Comparison of ENCODE assay signal across 24 cellular contexts in the genomic region with DNA sequence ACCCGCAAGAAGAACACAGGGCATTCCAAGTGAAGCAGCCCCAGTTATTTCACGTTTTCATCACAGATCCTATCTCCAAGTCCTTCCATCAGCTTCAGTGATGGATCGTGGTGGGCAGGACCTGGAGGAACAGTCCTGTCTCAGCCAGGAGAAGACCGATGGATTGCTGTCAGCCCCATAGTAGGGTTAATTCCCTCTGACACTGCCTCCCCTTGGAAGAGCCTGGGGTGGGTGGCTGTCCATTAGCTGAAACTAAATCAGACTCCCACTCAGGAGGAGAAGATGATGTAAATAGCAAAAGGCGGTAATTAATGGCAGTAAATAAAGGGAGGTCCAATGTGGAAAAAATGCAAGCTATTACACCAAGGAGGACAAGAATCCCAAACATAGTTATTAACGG.
A peak's percentile ranks its signal among the peaks of the same experiment; 100 is the strongest.
DNase-seq lines count a peak whose midpoint lies in the region; ATAC-seq and TF ChIP-seq lines count a peak whose summit lies in the region.
"Had no signal": no experiment of that assay in that cellular context is flagged by ENCODE, and none has a peak within 500 bp of the region (broad histone marks: within the 10 kb centered on the region; RNA-seq: fewer than 3 reads in every experiment).

No MANE protein-coding gene starts in this region.

- in situ Hi-C loops in IMR-90 (cut with MboI; ENCODE audit: low sequenced_read_pairs), result no loop called here
- in situ Hi-C loops in transverse colon (cut with MboI; ENCODE audit: low pct_ligation_motif_present in 1 of 4, low pct_unique_long_range_greater_than_20kb in 1 of 4, low sequenced_read_pairs in 3 of 4), result no loop called here

- peaks cover 9% of the 10 kb centered on the region for H3K9me1 ChIP-seq in IMR-90 (ENCODE audit: insufficient read depth, low read length)

- peak overlapping the region; percentile 96 for H4K5ac ChIP-seq in IMR-90 (ENCODE audit: low read depth, low read length)

- H3K9ac ChIP-seq in IMR-90 (ENCODE audit: low read depth, low read length) (no peak overlapping the region), fibroblast of lung (ENCODE audit: insufficient read depth, low read length) (peak overlapping the region; percentile 16)
- H3K9ac ChIP-seq: BLaER1 treated with 17β-estradiol and CSF1 and Interleukin-3, amounts not matched to agents 10 nM and 100 nM had no signal

- no peaks in the 10 kb centered on the region for H3K79me2 ChIP-seq in fibroblast of lung (ENCODE audit: control insufficient read depth, insufficient read depth, low read length)

- no peaks in the 10 kb centered on the region for H3K9me3 Mint-ChIP-seq in nephron
- H3K9me3 Mint-ChIP-seq in activated naive CD4-positive, alpha-beta T cell treated with anti-CD3 and anti-CD28 coated beads, Interleukin-2, amount 50 U/mL, for 72 hours, result no peaks in the 10 kb centered on the region
- H3K9me3 Mint-ChIP-seq: activated CD4-positive, alpha-beta T cell treated with anti-CD3 and anti-CD28 coated beads, Interleukin-2, amount 10 ng/mL, durations not matched to agents 7 days and 5 days; activated T-cell treated with anti-CD3 and anti-CD28 coated beads, Interleukin-2, amount 50 U/mL, for 4 hours; effector memory CD8-positive, alpha-beta T cell; natural killer cell treated with Interleukin-12 subunit alpha and Interleukin-12 subunit beta and Interleukin-15 and Interleukin-18, amount 100 ng/mL, for 72 hours; stimulated activated naive B cell treated with anti-CD40 and anti-IgM and Interleukin-4, amounts not matched to agents 10 μg/mL and 1 μg/mL and 100 μg/mL, for 72 hours; WTC11 had no signal

- ATAC-seq in IMR-90 (ENCODE audit: low read depth), result no peak
- no peak for ATAC-seq in activated naive CD4-positive, alpha-beta T cell treated with anti-CD3 and anti-CD28 coated beads, Interleukin-2, amount 50 U/mL, for 72 hours
- ATAC-seq: activated T-cell treated with anti-CD3 and anti-CD28 coated beads, Interleukin-2, amount 50 U/mL, for 4 hours; effector memory CD8-positive, alpha-beta T cell; stimulated activated naive B cell treated with anti-CD40 and anti-IgM and Interleukin-4, amounts not matched to agents 10 μg/mL and 1 μg/mL and 100 μg/mL, for 72 hours; WTC11 had no signal

- peak overlapping the region; percentile 24; the same call in 1 of the 2 replicates for H2BK120ac ChIP-seq in IMR-90 (ENCODE audit: low read depth, low read length)

- H2BK15ac ChIP-seq in IMR-90 (ENCODE audit: low read depth, low read length), result 0 out of 3 replicates have a peak overlapping the region, but pooled peaks have one; percentile 27

- no peaks in the 10 kb centered on the region for H3K36me3 Mint-ChIP-seq in nephron (ENCODE audit: low read depth)
- peaks cover 0 to 5% of the 10 kb centered on the region in 2 donors for H3K36me3 Mint-ChIP-seq in activated naive CD4-positive, alpha-beta T cell treated with anti-CD3 and anti-CD28 coated beads, Interleukin-2, amount 50 U/mL, for 72 hours
- H3K36me3 Mint-ChIP-seq: natural killer cell treated with Interleukin-12 subunit alpha and Interleukin-12 subunit beta and Interleukin-15 and Interleukin-18, amount 100 ng/mL, for 72 hours; stimulated activated naive B cell treated with anti-CD40 and anti-IgM and Interleukin-4, amounts not matched to agents 10 μg/mL and 1 μg/mL and 100 μg/mL, for 72 hours; WTC11 had no signal

- no peaks in the 10 kb centered on the region; a peak in 1 of 4 replicates for H3K79me1 ChIP-seq in IMR-90 (ENCODE audit: low read depth in 1 of 2, low read length in 2 of 2)

- TF ChIP-seq POLR2A in IMR-90 (IDR thresholded peaks at IDR 0.05; ENCODE audit: low read depth, low read length), result no peak
- no peak for TF ChIP-seq POLR2A in transverse colon (IDR thresholded peaks at IDR 0.05)
- TF ChIP-seq POLR2A in spleen (IDR thresholded peaks at IDR 0.05), result no peak

- H3K27ac Mint-ChIP-seq in nephron, result peak overlapping the region; percentile 80 to 90 (median 86)
- no peak overlapping the region for H3K27ac Mint-ChIP-seq in activated naive CD4-positive, alpha-beta T cell treated with anti-CD3 and anti-CD28 coated beads, Interleukin-2, amount 50 U/mL, for 72 hours
- H3K27ac Mint-ChIP-seq: activated CD4-positive, alpha-beta T cell treated with anti-CD3 and anti-CD28 coated beads, Interleukin-2, amount 10 ng/mL, durations not matched to agents 7 days and 5 days; effector memory CD8-positive, alpha-beta T cell; natural killer cell treated with Interleukin-12 subunit alpha and Interleukin-12 subunit beta and Interleukin-15 and Interleukin-18, amount 100 ng/mL, for 72 hours; stimulated activated naive B cell treated with anti-CD40 and anti-IgM and Interleukin-4, amounts not matched to agents 10 μg/mL and 1 μg/mL and 100 μg/mL, for 72 hours; WTC11 had no signal

- H3K4ac ChIP-seq in IMR-90 (ENCODE audit: low read depth, low read length), result peak overlapping the region; percentile 12

- H4K20me1 ChIP-seq in IMR-90 (ENCODE audit: insufficient read depth, low read length) (no peaks in the 10 kb centered on the region), fibroblast of lung (ENCODE audit: control insufficient read depth, extremely low read depth, insufficient read depth, low read length) (no peaks in the 10 kb centered on the region)
- H4K20me1 ChIP-seq: BLaER1 treated with 17β-estradiol and CSF1 and Interleukin-3, amounts not matched to agents 10 nM and 100 nM had no signal

- H2AK5ac ChIP-seq in IMR-90 (ENCODE audit: low read depth, low read length), result no peak overlapping the region; the same call in 1 of the 2 replicates

- TF ChIP-seq RAD21 in IMR-90 (IDR thresholded peaks at IDR 0.05; ENCODE audit: low read length), result no peak

- H3K4me3 ChIP-seq in IMR-90 (ENCODE audit: insufficient read depth, low read depth, low read length), result no peak overlapping the region
- no peak overlapping the region for H3K4me3 ChIP-seq in fibroblast of lung (replicated peaks in 1 of 4; ENCODE audit: control extremely low read depth in 1 of 4, insufficient read depth in 1 of 4, low read depth in 3 of 4, low read length in 4 of 4)
- H3K4me3 ChIP-seq in transverse colon, result no peak overlapping the region
- H3K4me3 ChIP-seq in spleen, result no peak overlapping the region
- H3K4me3 ChIP-seq: BLaER1 treated with 17β-estradiol and CSF1 and Interleukin-3, amounts not matched to agents 10 nM and 100 nM; coronary artery; ovary had no signal

- peak overlapping the region; percentile 67 for H3K18ac ChIP-seq in IMR-90 (ENCODE audit: low read depth, low read length)

- BruUV-seq in IMR-90 (replicated peaks; lab: Mats Ljungman, UMichigan), result no TSS peak

- H2BK20ac ChIP-seq in IMR-90 (ENCODE audit: low read depth, low read length), result peak overlapping the region; percentile 36; the same call in 1 of the 2 replicates

- H3K23ac ChIP-seq in IMR-90 (ENCODE audit: low read depth, low read length), result no peak overlapping the region

- peak overlapping the region; percentile 87 for H3K27ac ChIP-seq in IMR-90 (ENCODE audit: insufficient read depth, low read length)
- peak overlapping the region; percentile 74 for H3K27ac ChIP-seq in fibroblast of lung (ENCODE audit: insufficient read depth, low read length)
- peak overlapping the region in 3 of 4 donors; percentile 34 to 49 (median 48) for H3K27ac ChIP-seq in transverse colon
- no peak overlapping the region for H3K27ac ChIP-seq in spleen
- H3K27ac ChIP-seq: BLaER1 treated with 17β-estradiol and CSF1 and Interleukin-3, amounts not matched to agents 10 nM and 100 nM had no signal

- no peak for TF ChIP-seq EP300 in transverse colon (IDR thresholded peaks at IDR 0.05; ENCODE audit: low read depth)

- H4K91ac ChIP-seq in IMR-90 (ENCODE audit: insufficient read depth, low read depth, low read length), result peak overlapping the region; percentile 38

- intact Hi-C loops in IMR-90 (cut with micrococcal nuclease) (no loop called here), transverse colon (cut with DNase I; ENCODE audit: low total_unique reads) (no loop called here), spleen (cut with DNase I; ENCODE audit: low total_unique reads) (no loop called here)

- TF ChIP-seq CTCF in IMR-90 (conservative IDR thresholded peaks at IDR 0.05; ENCODE audit: low read depth, low read length), result no peak
- no peak for TF ChIP-seq CTCF in fibroblast of lung (conservative IDR thresholded peaks at IDR 0.05 in 1 of 2, IDR thresholded peaks at IDR 0.05 in 1 of 2; ENCODE audit: low read depth in 1 of 2, low read length in 2 of 2)
- TF ChIP-seq CTCF in nephron (IDR thresholded peaks at IDR 0.05; ENCODE audit: unreplicated experiment in 3 of 3), result no peak
- TF ChIP-seq CTCF in transverse colon (IDR thresholded peaks at IDR 0.05), result no peak
- no peak for TF ChIP-seq CTCF in spleen (IDR thresholded peaks at IDR 0.05 in 8 of 11, conservative IDR thresholded peaks at IDR 0.05 in 3 of 11)

- CTCF ChIA-PET in IMR-90 (lab: Yijun Ruan, JAX), result interaction anchor here (0.7 to 0.9 kb wide), 2 partner anchors 17 to 122 kb away, joined by 3 read pairs; no protein-coding TSS in a partner anchor

- peaks cover 3% of the 10 kb centered on the region for H3K27me3 Mint-ChIP-seq in nephron (ENCODE audit: low read depth)
- H3K27me3 Mint-ChIP-seq: activated CD4-positive, alpha-beta T cell treated with anti-CD3 and anti-CD28 coated beads, Interleukin-2, amount 10 ng/mL, durations not matched to agents 7 days and 5 days; natural killer cell treated with Interleukin-12 subunit alpha and Interleukin-12 subunit beta and Interleukin-15 and Interleukin-18, amount 100 ng/mL, for 72 hours had no signal

- H2AFZ ChIP-seq in IMR-90 (replicated peaks; ENCODE audit: low read length, poor library complexity), result no peak overlapping the region
- no peak overlapping the region for H2AFZ ChIP-seq in fibroblast of lung (ENCODE audit: low read length)

- H3K4me2 ChIP-seq in IMR-90 (ENCODE audit: low read depth, low read length) (peak overlapping the region; percentile 44; the same call in 1 of the 2 replicates), fibroblast of lung (ENCODE audit: extremely low read depth, insufficient read depth, low read length) (no peak overlapping the region)

- H3K4me1 Mint-ChIP-seq in nephron, result peaks cover 72% of the 10 kb centered on the region

- H3K4me3 Mint-ChIP-seq in nephron, result peak overlapping the region in 1 of 3 experiments; percentile 44
- H3K4me3 Mint-ChIP-seq: activated CD4-positive, alpha-beta T cell treated with anti-CD3 and anti-CD28 coated beads, Interleukin-2, amount 10 ng/mL, durations not matched to agents 7 days and 5 days; activated T-cell treated with anti-CD3 and anti-CD28 coated beads, Interleukin-2, amount 50 U/mL, for 4 hours; effector memory CD8-positive, alpha-beta T cell; natural killer cell treated with Interleukin-12 subunit alpha and Interleukin-12 subunit beta and Interleukin-15 and Interleukin-18, amount 100 ng/mL, for 72 hours; stimulated activated naive B cell treated with anti-CD40 and anti-IgM and Interleukin-4, amounts not matched to agents 10 μg/mL and 1 μg/mL and 100 μg/mL, for 72 hours; WTC11 had no signal

- no peak overlapping the region for H2AK9ac ChIP-seq in IMR-90 (replicated peaks; ENCODE audit: low read depth, low read length, poor library complexity)

- H3K14ac ChIP-seq in IMR-90 (replicated peaks; ENCODE audit: low read depth, low read length), result no peak overlapping the region

- DNase-seq in IMR-90, result no peak
- DNase-seq in fibroblast of lung (ENCODE audit: low read depth in 2 of 2), result no peak
- no peak for DNase-seq in transverse colon
- DNase-seq in activated naive CD4-positive, alpha-beta T cell treated with anti-CD3 and anti-CD28 coated beads, Interleukin-2, amount 50 U/mL, for 72 hours (ENCODE audit: low spot score in 2 of 2), result no peak
- no peak for DNase-seq in activated naive CD4-positive, alpha-beta T cell (lab: John Stamatoyannopoulos, UW)
- DNase-seq in spleen, result no peak
- DNase-seq: activated CD4-positive, alpha-beta T cell treated with anti-CD3 and anti-CD28 coated beads, Interleukin-2, amount 10 ng/mL, durations not matched to agents 7 days and 5 days; activated T-cell treated with anti-CD3 and anti-CD28 coated beads, Interleukin-2, amount 50 U/mL, for 4 hours; COR-L47; effector memory CD8-positive, alpha-beta T cell; erythroblast; GDM1; H7; NCI-H187 treated with DMSO at 0.1 percent for 48 hours; NCI-H524 treated with DMSO at 0.1 percent for 48 hours; retina; SIG-M5; stimulated activated naive B cell treated with anti-CD40 and anti-IgM and Interleukin-4, amounts not matched to agents 10 μg/mL and 1 μg/mL and 100 μg/mL, for 72 hours had no signal

- H3K56ac ChIP-seq in IMR-90 (ENCODE audit: extremely low read depth, insufficient read depth, low read length), result no peak overlapping the region

- dilution Hi-C loops in IMR-90 (cut with HindIII; ENCODE audit: low sequenced_read_pairs, unreplicated experiment), result no loop called here

- peaks cover 23% of the 10 kb centered on the region for H3K4me1 ChIP-seq in IMR-90 (ENCODE audit: control insufficient read depth, insufficient read depth, low read length)
- H3K4me1 ChIP-seq in fibroblast of lung (ENCODE audit: control insufficient read depth, extremely low read depth, insufficient read depth, low read length), result peaks cover 17% of the 10 kb centered on the region
- no peaks in the 10 kb centered on the region for H3K4me1 ChIP-seq in transverse colon
- H3K4me1 ChIP-seq in spleen, result peaks cover 0 to 21% (median 13%) of the 10 kb centered on the region in 6 donors

- POLR2A ChIA-PET in IMR-90 (lab: Charles Lee; ENCODE audit: unreplicated experiment), result interaction anchor here (0.9 kb wide), 1 partner anchor 167 kb away, joined by 4 read pairs; no protein-coding TSS in a partner anchor

- H2BK5ac ChIP-seq in IMR-90 (ENCODE audit: low read depth, low read length, poor library complexity, severe bottlenecking), result peak overlapping the region; percentile 86

- H3K27me3 ChIP-seq in IMR-90 (ENCODE audit: control insufficient read depth, insufficient read depth, low read length) (no peaks in the 10 kb centered on the region), fibroblast of lung (ENCODE audit: control insufficient read depth, insufficient read depth, low read length) (no peaks in the 10 kb centered on the region), transverse colon (no peaks in the 10 kb centered on the region), spleen (replicated peaks in 1 of 7) (no peaks in the 10 kb centered on the region)
- H3K27me3 ChIP-seq: BLaER1 treated with 17β-estradiol and CSF1 and Interleukin-3, amounts not matched to agents 10 nM and 100 nM; ovary had no signal

- H3K36me3 ChIP-seq in IMR-90 (ENCODE audit: control insufficient read depth, insufficient read depth, low read length) (no peaks in the 10 kb centered on the region), fibroblast of lung (ENCODE audit: control insufficient read depth, insufficient read depth, low read length) (no peaks in the 10 kb centered on the region), transverse colon (no peaks in the 10 kb centered on the region), spleen (no peaks in the 10 kb centered on the region)
- H3K36me3 ChIP-seq: BLaER1 treated with 17β-estradiol and CSF1 and Interleukin-3, amounts not matched to agents 10 nM and 100 nM; ovary had no signal

- no peak overlapping the region for H4K8ac ChIP-seq in IMR-90 (ENCODE audit: low read depth in 2 of 2, low read length in 2 of 2)

- WGBS in IMR-90 (ENCODE audit: extremely low coverage in 2 of 2, insufficient read length in 1 of 2), 2 experiments, result no CpG with 5 or more reads among the region's 6 CpGs
- 79 to 100% methylated on average over 1 to 6 of the region's 6 CpGs for WGBS in transverse colon (ENCODE audit: low coverage in 1 of 2), 2 donors
- WGBS in spleen, 5 donors, result 83 to 95% (median 90%) methylated on average over 6 of the region's 6 CpGs

- no peaks in the 10 kb centered on the region for H3K9me3 ChIP-seq in IMR-90 (ENCODE audit: control insufficient read depth, insufficient read depth, low read length)
- H3K9me3 ChIP-seq in fibroblast of lung (ENCODE audit: control insufficient read depth, insufficient read depth, low read depth, low read length), result no peaks in the 10 kb centered on the region
- H3K9me3 ChIP-seq in transverse colon, result no peaks in the 10 kb centered on the region
- H3K9me3 ChIP-seq in spleen, result no peaks in the 10 kb centered on the region
- H3K9me3 ChIP-seq: BLaER1 treated with 17β-estradiol and CSF1 and Interleukin-3, amounts not matched to agents 10 nM and 100 nM; ovary had no signal

Comparison
In these comparisons a context has a peak if more than half of its experiments do, and no peak if none do; other contexts are left out.
1. H3K27ac ChIP-seq: peak in IMR-90 (single experiment), fibroblast of lung (single experiment) and transverse colon (3 of 4); none in spleen (0 of 8).
2. H3K27ac Mint-ChIP-seq: peak in nephron (3 of 3); none in activated naive CD4-positive, alpha-beta T cell treated with anti-CD3 and anti-CD28 coated beads, Interleukin-2, amount 50 U/mL, for 72 hours (0 of 2).